11 cellular contexts compared by ENCODE assay signal in the genomic region with DNA sequence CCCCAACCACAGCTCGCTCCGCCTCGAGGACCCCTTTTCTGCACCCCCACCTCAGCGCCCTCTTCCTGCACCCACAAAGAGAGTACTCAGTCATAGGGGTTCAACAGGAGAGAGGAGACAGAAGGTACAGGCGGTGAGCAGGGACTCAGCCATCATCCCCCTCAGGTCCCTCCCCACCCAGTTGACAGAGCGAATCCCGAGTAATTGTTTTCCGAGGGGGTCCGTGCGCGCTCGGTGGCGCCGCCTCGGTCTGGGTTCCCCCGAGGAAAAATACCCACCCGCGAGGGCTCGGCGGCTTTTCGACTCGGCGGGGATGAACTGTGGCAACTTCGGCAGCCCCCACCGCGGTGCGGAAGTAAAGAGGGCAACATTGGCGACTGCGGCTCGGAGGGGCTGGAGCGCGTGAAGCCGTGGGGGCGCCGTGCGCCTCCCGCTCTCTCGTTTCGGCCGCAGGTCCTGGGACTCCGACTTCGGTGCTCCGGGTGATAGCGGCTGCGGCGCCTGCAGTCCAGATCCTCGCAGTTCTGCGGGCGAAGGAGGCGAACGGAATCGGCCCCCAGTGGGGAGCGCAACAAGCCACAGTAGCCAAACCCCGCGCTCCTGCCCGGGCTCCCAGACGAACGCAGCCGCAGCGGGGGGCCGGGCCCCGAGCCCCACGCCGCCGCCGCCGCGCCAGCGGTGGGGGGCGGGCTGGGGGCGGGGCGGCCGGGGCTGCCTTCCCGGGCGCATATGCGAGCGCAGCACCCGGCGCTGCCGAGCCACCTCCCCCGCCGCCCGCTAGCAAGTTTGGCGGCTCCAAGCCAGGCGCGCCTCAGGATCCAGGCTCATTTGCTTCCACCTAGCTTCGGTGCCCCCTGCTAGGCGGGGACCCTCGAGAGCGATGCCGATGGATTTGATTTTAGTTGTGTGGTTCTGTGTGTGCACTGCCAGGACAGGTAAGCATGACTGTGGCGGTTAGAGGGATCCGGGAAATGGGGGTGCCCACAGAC. TPM values are rescaled to one million over a fixed set of nuclear protein-coding genes. Genes with fewer than 3 reads are reported as not detected.
DNase-seq lines count a peak whose midpoint lies in the region; ATAC-seq and TF ChIP-seq lines count a peak whose summit lies in the region.
"Had no signal": no experiment of that assay in that cellular context is flagged by ENCODE, and none has a peak within 500 bp of the region (broad histone marks: within the 10 kb centered on the region; RNA-seq: fewer than 3 reads in every experiment).

A gene (plus strand): TSS at position 743 of the 989 bp plus-strand sequence.

- H2AFZ ChIP-seq in osteoblast (ENCODE audit: low read length) = no peak within 1 kb of the TSS

- no peaks in the 10 kb centered on the region for H3K36me3 Mint-ChIP-seq in stimulated activated memory B cell treated with anti-CD40 and anti-IgM and Interleukin-4, amounts not matched to agents 10 μg/mL and 1 μg/mL and 100 μg/mL, for 72 hours

- DNase-seq in DMS53 treated with DMSO at 0.1 percent for 48 hours (lab: John Stamatoyannopoulos, UW; ENCODE audit: unreplicated experiment) (peak; percentile 9), NCI-H146 (lab: John Stamatoyannopoulos, UW) (peak; percentile 76), osteoblast (ENCODE audit: insufficient read length, low spot score, missing footprints) (peak; percentile 77)
- DNase-seq: activated CD4-positive, alpha-beta T cell treated with anti-CD3 and anti-CD28 coated beads for 48 hours; NCI-H1436 treated with DMSO at 0.1 percent for 48 hours had no signal

- H3K27me3 ChIP-seq in esophagus (ENCODE audit: control insufficient read depth in 1 of 2, insufficient read depth in 2 of 2, low read length in 2 of 2) (peaks cover 6 to 25% of the 10 kb centered on the region in 2 donors), osteoblast (ENCODE audit: insufficient read depth, low read length) (peaks cover 44% of the 10 kb centered on the region)

- peaks cover 71% of the 10 kb centered on the region for H3K27me3 Mint-ChIP-seq in stimulated activated memory B cell treated with anti-CD40 and anti-IgM and Interleukin-4, amounts not matched to agents 10 μg/mL and 1 μg/mL and 100 μg/mL, for 72 hours

- no peak within 1 kb of the TSS for H3K4me2 ChIP-seq in osteoblast (ENCODE audit: insufficient read depth, low read length)

- TF ChIP-seq CTCF in osteoblast (IDR thresholded peaks at IDR 0.05; ENCODE audit: extremely low read depth, low read depth, low read length) = no peak

- H3K4me1 Mint-ChIP-seq in stimulated activated memory B cell treated with anti-CD40 and anti-IgM and Interleukin-4, amounts not matched to agents 10 μg/mL and 1 μg/mL and 100 μg/mL, for 72 hours = peaks cover 9% of the 10 kb centered on the region

- H3K36me3 ChIP-seq in esophagus (ENCODE audit: control insufficient read depth in 2 of 2, insufficient read depth in 2 of 2, low read length in 1 of 2) (no peaks in the 10 kb centered on the region), osteoblast (ENCODE audit: insufficient read depth, low read length) (no peaks in the 10 kb centered on the region)

- no peak for ATAC-seq in HG03432 (IDR thresholded peaks at IDR 0.05; ENCODE audit: unreplicated experiment)
- no peak for ATAC-seq in HG03175 (IDR thresholded peaks at IDR 0.05; ENCODE audit: unreplicated experiment)
- no peak for ATAC-seq in stimulated activated memory B cell treated with anti-CD40 and anti-IgM and Interleukin-4, amounts not matched to agents 10 μg/mL and 1 μg/mL and 100 μg/mL, for 72 hours
- ATAC-seq in HG02840 (IDR thresholded peaks at IDR 0.05; ENCODE audit: low FRiP score, unreplicated experiment) = no peak

- H3K9me3 ChIP-seq in esophagus (ENCODE audit: control insufficient read depth in 2 of 2, insufficient read depth in 1 of 2, low read depth in 1 of 2, low read length in 1 of 2) = no peaks in the 10 kb centered on the region
- H3K9me3 ChIP-seq in osteoblast (ENCODE audit: low read depth, low read length) = no peaks in the 10 kb centered on the region

- H4K20me1 ChIP-seq in osteoblast (ENCODE audit: insufficient read depth, low read length) = no peaks in the 10 kb centered on the region

- H3K4me1 ChIP-seq in esophagus (ENCODE audit: control insufficient read depth in 2 of 2, insufficient read depth in 2 of 2, low read length in 1 of 2) = peaks cover 4 to 11% of the 10 kb centered on the region in 2 donors
- H3K4me1 ChIP-seq in osteoblast (ENCODE audit: insufficient read depth, low read length) = no peaks in the 10 kb centered on the region

- H3K4me3 ChIP-seq in esophagus (ENCODE audit: low read depth in 1 of 2, low read length in 2 of 2) (peak within 1 kb of the TSS; percentile 10 to 39), osteoblast (ENCODE audit: insufficient read depth, low read length) (no peak within 1 kb of the TSS)

- no peak within 1 kb of the TSS for H3K4me3 Mint-ChIP-seq in stimulated activated memory B cell treated with anti-CD40 and anti-IgM and Interleukin-4, amounts not matched to agents 10 μg/mL and 1 μg/mL and 100 μg/mL, for 72 hours

- H3K9me3 Mint-ChIP-seq in stimulated activated memory B cell treated with anti-CD40 and anti-IgM and Interleukin-4, amounts not matched to agents 10 μg/mL and 1 μg/mL and 100 μg/mL, for 72 hours = no peaks in the 10 kb centered on the region

- H3K79me2 ChIP-seq in osteoblast (ENCODE audit: insufficient read depth, low read length) = no peaks in the 10 kb centered on the region

- no peak within 1 kb of the TSS for H3K27ac Mint-ChIP-seq in stimulated activated memory B cell treated with anti-CD40 and anti-IgM and Interleukin-4, amounts not matched to agents 10 μg/mL and 1 μg/mL and 100 μg/mL, for 72 hours

- 1 to 2% methylated on average over 71 to 93 of the region's 93 CpGs for WGBS in esophagus, 2 donors

- no peak within 1 kb of the TSS for H3K27ac ChIP-seq in esophagus (ENCODE audit: low read depth in 2 of 2, low read length in 1 of 2)
- no peak within 1 kb of the TSS for H3K27ac ChIP-seq in osteoblast (ENCODE audit: low read depth, low read length)

RNA-seq across cellular contexts. Expression of the gene that starts here (rescaled TPM):
- polyA plus RNA-seq in esophagus = under 1 TPM; 0.04 to 0.08 TPM
- total RNA-seq in osteoblast = not detected in 2 replicates
- total RNA-seq: myocyte had no signal

Comparison
In these comparisons a context has a peak if more than half of its experiments do, and no peak if none do; other contexts are left out.
1. Peak in DNase-seq in osteoblast; RNA of the gene not detected or under 1 TPM.
2. DNase-seq: peak in every context shown above with its lines; median percentile 77 in osteoblast; 76 in NCI-H146; 9 in DMS53 treated with DMSO at 0.1 percent for 48 hours.